ENCODE assay signal across 9 cellular contexts in genomic region chr6:85594197-85594930, GRCh38. TPM values are rescaled to one million over a fixed set of nuclear protein-coding genes. Genes with fewer than 3 reads are reported as not detected.
DNase-seq lines count a peak whose midpoint lies in the region; ATAC-seq, FAIRE-seq and TF ChIP-seq lines count a peak whose summit lies in the region.
"Had no signal": no experiment of that assay in that cellular context is flagged by ENCODE, and none has a peak within 500 bp of the region (broad histone marks: within the 10 kb centered on the region; RNA-seq: fewer than 3 reads in every experiment).

No MANE protein-coding gene starts in this region.

- TF ChIP-seq CTCF in GM12864 (IDR thresholded peaks at IDR 0.05; ENCODE audit: low read depth, low read length, missing control alignments): no peak
- TF ChIP-seq CTCF in WTC11 (IDR thresholded peaks at IDR 0.05): no peak

- peak overlapping the region; percentile 98 for H2AFZ ChIP-seq in neuronal stem cell (ENCODE audit: low read length)

- peaks cover 16% of the 10 kb centered on the region for H3K4me1 Mint-ChIP-seq in WTC11

- H3K27ac ChIP-seq in epithelial cell of prostate (peak overlapping the region; percentile 92), neuronal stem cell (replicated peaks; ENCODE audit: low read length) (peak overlapping the region; percentile 75)

- H3K9ac ChIP-seq in neuronal stem cell (ENCODE audit: low read depth, low read length, poor library complexity): peak overlapping the region; percentile 74

- H2BK12ac ChIP-seq in neuronal stem cell (ENCODE audit: low read length): no peak overlapping the region

- ATAC-seq in WTC11: peak; percentile 8

- no peak overlapping the region for H2BK120ac ChIP-seq in neuronal stem cell (ENCODE audit: low read depth, low read length)

- H3K9me3 Mint-ChIP-seq in WTC11: peaks cover 5% of the 10 kb centered on the region

- H3K27me3 Mint-ChIP-seq in WTC11 (ENCODE audit: low read depth): peaks cover 18% of the 10 kb centered on the region

- H3K18ac ChIP-seq in neuronal stem cell (ENCODE audit: low read length): peak overlapping the region; percentile 97

- H3K27ac Mint-ChIP-seq in WTC11: peak overlapping the region; percentile 97

- CTCF ChIA-PET in WTC11 (lab: Charles Lee): interaction anchor here (0.9 to 1.5 kb wide), 3 partner anchors 14 to 820 kb away, joined by 3 to 5 read pairs (median 4); no protein-coding TSS in a partner anchor

- peak overlapping the region; percentile 99 for H3K23ac ChIP-seq in neuronal stem cell (ENCODE audit: low read depth, low read length, poor library complexity)

- peaks cover 2% of the 10 kb centered on the region in 2 donors for H3K4me1 ChIP-seq in neuronal stem cell (ENCODE audit: control insufficient read depth in 2 of 2, insufficient read depth in 1 of 2, low read depth in 1 of 2, low read length in 2 of 2)

- no peak for DNase-seq in GM12864 (ENCODE audit: low read depth)
- peak; percentile 6 for DNase-seq in H54 (ENCODE audit: insufficient read length, low spot score)
- DNase-seq in MG63: peak; percentile 55
- no peak for DNase-seq in WTC11 (ENCODE audit: low spot score)
- no peak for DNase-seq in epithelial cell of prostate (ENCODE audit: low read depth, low spot score)
- no peak for DNase-seq in neuronal stem cell (ENCODE audit: low spot score)
- no peak for DNase-seq in iPS-NIHi11 (ENCODE audit: low spot score)
- no peak for DNase-seq in kidney tubule cell (ENCODE audit: low spot score)

- no peaks in the 10 kb centered on the region for H3K79me1 ChIP-seq in neuronal stem cell (ENCODE audit: low read depth, low read length)

- peak overlapping the region; percentile 96 for H3K4me3 Mint-ChIP-seq in WTC11

- no peak overlapping the region for H2BK15ac ChIP-seq in neuronal stem cell (ENCODE audit: low read length)

- H3K4ac ChIP-seq in neuronal stem cell (ENCODE audit: low read length): no peak overlapping the region

- H2AK5ac ChIP-seq in neuronal stem cell (ENCODE audit: low read depth, low read length): no peak overlapping the region

- FAIRE-seq in H54 (lab: Jason Lieb, UNC): peak; percentile 75
- FAIRE-seq: endometrium had no signal

- peaks cover 26% of the 10 kb centered on the region for H3K36me3 ChIP-seq in MG63
- peaks cover 0 to 11% of the 10 kb centered on the region in 2 donors for H3K36me3 ChIP-seq in neuronal stem cell (replicated peaks in 1 of 2; ENCODE audit: control insufficient read depth in 2 of 2, insufficient read depth in 2 of 2, low read length in 2 of 2)

- peaks cover 5% of the 10 kb centered on the region for H3K36me3 Mint-ChIP-seq in WTC11

- peak overlapping the region; percentile 97 for H2BK5ac ChIP-seq in neuronal stem cell (ENCODE audit: low read length)

- no peaks in the 10 kb centered on the region for H3K27me3 ChIP-seq in MG63
- H3K27me3 ChIP-seq in neuronal stem cell (ENCODE audit: control insufficient read depth in 3 of 3, insufficient read depth in 3 of 3, low read depth in 1 of 3, low read length in 3 of 3): no peaks in the 10 kb centered on the region

- H3K4me3 ChIP-seq in GM12864 (ENCODE audit: low read depth, low read length) (peak overlapping the region; percentile 58), MG63 (peak overlapping the region; percentile 83), neuronal stem cell (ENCODE audit: low read length in 2 of 2) (peak overlapping the region; percentile 90 to 98)

- POLR2A ChIA-PET in WTC11 (lab: Charles Lee): interaction anchor here (0.6 to 2.2 kb wide), 5 partner anchors 35 to 145 kb away, joined by 4 to 19 read pairs (median 5); partner anchors contain the start of gene SYNCRIP

- H4K8ac ChIP-seq in neuronal stem cell (ENCODE audit: low read depth, low read length): no peak overlapping the region

- WGBS in neuronal stem cell (ENCODE audit: extremely low coverage in 2 of 2, insufficient read length in 2 of 2, insufficient replicate concordance in 1 of 2), 2 donors: no CpG with 5 or more reads among the region's 35 CpGs

- peak overlapping the region; percentile 77 for H3K4me2 ChIP-seq in neuronal stem cell (ENCODE audit: insufficient read depth, low read length, poor library complexity, severe bottlenecking)

- TF ChIP-seq POLR2A in H54 (IDR thresholded peaks at IDR 0.05; ENCODE audit: low read depth, low read length): no peak

- no peak overlapping the region for H4K91ac ChIP-seq in neuronal stem cell (ENCODE audit: low read depth, low read length, poor library complexity)

- H3K9me3 ChIP-seq in MG63 (no peaks in the 10 kb centered on the region), neuronal stem cell (replicated peaks in 1 of 2; ENCODE audit: control insufficient read depth in 2 of 2, insufficient read depth in 1 of 2, low read depth in 1 of 2, low read length in 2 of 2) (peaks cover 0 to 25% of the 10 kb centered on the region in 2 donors)

- H3K14ac ChIP-seq in neuronal stem cell (ENCODE audit: low read length): peak overlapping the region; percentile 11

TF ChIP-seq in WTC11, 78 proteins besides CTCF, POLR2A, EP300 and RAD21 (continues in another document):
- TF ChIP-seq AR (CRISPR knock-in tag; IDR thresholded peaks at IDR 0.05) (no peak), JAZF1 (CRISPR knock-in tag; IDR thresholded peaks at IDR 0.05) (no peak), JUN (CRISPR knock-in tag; IDR thresholded peaks at IDR 0.05) (no peak), ZMAT4 (CRISPR knock-in tag; IDR thresholded peaks at IDR 0.05) (no peak), NR2C2 (CRISPR knock-in tag; IDR thresholded peaks at IDR 0.05) (0 out of 2 replicates have a peak, but pooled peaks have one; percentile 5), ZNF281 (CRISPR knock-in tag; IDR thresholded peaks at IDR 0.05) (peak; percentile 46; the same call in 1 of the 2 replicates), MAX (CRISPR knock-in tag; IDR thresholded peaks at IDR 0.05) (no peak), ETV6 (CRISPR knock-in tag; IDR thresholded peaks at IDR 0.05) (no peak)

RNA-seq across cellular contexts. Expression of gene SNX14, which starts 0.7 kb away (rescaled TPM):
- total RNA-seq in MG63 (2014; rRNA removed; shearing (Covaris generic); ENCODE audit: low replicate concordance): 65.8 and 88.2 TPM in 2 replicates
- total RNA-seq in WTC11 (2021): 34.3 to 42.6 TPM (median 36.4 TPM) in 3 replicates
- polyA plus RNA-seq in neuronal stem cell (2013, experiment 1 of 2): 23.7 TPM
- polyA plus RNA-seq in neuronal stem cell (2013, experiment 2 of 2): 25.1 TPM

RNA-seq across cellular contexts. Expression of gene SYNCRIP, which starts 48.3 kb away (rescaled TPM):
- total RNA-seq in MG63 (2014; rRNA removed; shearing (Covaris generic); ENCODE audit: low replicate concordance): 89.9 and 199 TPM in 2 replicates
- 139 to 150 TPM (median 144 TPM) in 3 replicates for total RNA-seq in WTC11 (2021)
- 77.6 TPM for polyA plus RNA-seq in neuronal stem cell (2013, experiment 1 of 2)
- polyA plus RNA-seq in neuronal stem cell (2013, experiment 2 of 2): 75.4 TPM

Comparison
In these comparisons a context has a peak if more than half of its experiments do, and no peak if none do; other contexts are left out.
1. DNase-seq: peak in H54 (single experiment) and MG63 (single experiment); none in GM12864 (single experiment), WTC11 (single experiment), epithelial cell of prostate (single experiment), neuronal stem cell (single experiment), iPS-NIHi11 (single experiment) and kidney tubule cell (single experiment).
2. Peak in every context shown above with its lines, with median percentiles within 50 percentile points of each other: H3K4me3 ChIP-seq.